8 cellular contexts compared by ENCODE assay signal in genomic region chr6:79232696-79233462, GRCh38. TPM values are rescaled to one million over a fixed set of nuclear protein-coding genes. Genes with fewer than 3 reads are reported as not detected.
DNase-seq lines count a peak whose midpoint lies in the region; ATAC-seq, FAIRE-seq and TF ChIP-seq lines count a peak whose summit lies in the region.

No MANE protein-coding gene starts in this region.

- H3K27me3 ChIP-seq in BE2C = no peaks in the 10 kb centered on the region

- peak overlapping the region; percentile 91 to 97 for H3K27ac ChIP-seq in coronary artery

- no peaks in the 10 kb centered on the region for H3K4me1 ChIP-seq in BE2C

- ATAC-seq in naive thymus-derived CD8-positive, alpha-beta T cell = no peak
- no peak for ATAC-seq in HG03457 (IDR thresholded peaks at IDR 0.05; ENCODE audit: unreplicated experiment)
- ATAC-seq in HG02973 (IDR thresholded peaks at IDR 0.05; ENCODE audit: unreplicated experiment) = no peak

- H3K4me3 Mint-ChIP-seq in naive thymus-derived CD8-positive, alpha-beta T cell = peak overlapping the region; percentile 90 to 99 (median 98)

- POLR2A ChIA-PET in naive thymus-derived CD8-positive, alpha-beta T cell (lab: Charles Lee) = interaction anchor here (0.7 to 1.9 kb wide), 2 partner anchors 155 to 304 kb away, joined by 3 to 9 read pairs; partner anchors contain the start of gene PHIP

- H3K4me1 Mint-ChIP-seq in naive thymus-derived CD8-positive, alpha-beta T cell = peaks cover 8 to 37% (median 26%) of the 10 kb centered on the region in 4 donors

- FAIRE-seq in frontal cortex (lab: Jason Lieb, UNC) = no peak

- H3K27ac Mint-ChIP-seq in naive thymus-derived CD8-positive, alpha-beta T cell = peak overlapping the region; percentile 87 to 97 (median 90)

- no peaks in the 10 kb centered on the region for H3K9me3 Mint-ChIP-seq in naive thymus-derived CD8-positive, alpha-beta T cell

- H3K4me3 ChIP-seq in BE2C (ENCODE audit: low read depth, low read length) = peak overlapping the region; percentile 93
- peak overlapping the region; percentile 95 for H3K4me3 ChIP-seq in LNCaP clone FGC (ENCODE audit: low read depth, low read length)
- peak overlapping the region; percentile 91 for H3K4me3 ChIP-seq in coronary artery

- TF ChIP-seq CTCF in BE2C (IDR thresholded peaks at IDR 0.05; ENCODE audit: low read depth, low read length) (no peak), LNCaP clone FGC (IDR thresholded peaks at IDR 0.05; ENCODE audit: control insufficient read depth, extremely low read depth, insufficient read depth) (no peak), coronary artery (IDR thresholded peaks at IDR 0.05) (no peak)

- no peaks in the 10 kb centered on the region for H3K36me3 ChIP-seq in BE2C

- DNase-seq in BE2C (no peak), LNCaP clone FGC (ENCODE audit: low read depth) (no peak), coronary artery (ENCODE audit: low spot score) (no peak), amniotic stem cell (lab: John Stamatoyannopoulos, UW) (no peak), frontal cortex (ENCODE audit: low spot score in 2 of 2) (no peak)
- DNase-seq in naive thymus-derived CD8-positive, alpha-beta T cell = no peak

- no peaks in the 10 kb centered on the region for H3K9me3 ChIP-seq in BE2C

- no peaks in the 10 kb centered on the region for H3K27me3 Mint-ChIP-seq in naive thymus-derived CD8-positive, alpha-beta T cell

- H3K36me3 Mint-ChIP-seq in naive thymus-derived CD8-positive, alpha-beta T cell = peaks cover 0 to 3% (median 3%) of the 10 kb centered on the region in 3 donors

RNA-seq across cellular contexts. Expression of gene HMGN3, which starts 1.6 kb away (rescaled TPM):
- polyA plus RNA-seq in BE2C (2012; ENCODE audit: insufficient read depth, insufficient read length, low read depth) = 103 TPM
- total RNA-seq in naive thymus-derived CD8-positive, alpha-beta T cell = 10 to 100 TPM; 64.6 to 64.8 TPM
- polyA plus RNA-seq in naive thymus-derived CD8-positive, alpha-beta T cell = 100 to 1,000 TPM; 106 to 114 (median 113) TPM
- 40.4 TPM for total RNA-seq in frontal cortex
